8 cellular contexts compared by ENCODE assay signal in genomic region chr14:100645200-100645985, GRCh38. TPM values are rescaled to one million over a fixed set of nuclear protein-coding genes. Genes with fewer than 3 reads are reported as not detected.
A peak's percentile ranks its signal among the peaks of the same experiment; 100 is the strongest.
DNase-seq lines count a peak whose midpoint lies in the region; ATAC-seq and TF ChIP-seq lines count a peak whose summit lies in the region.

No MANE protein-coding gene starts in this region.

- no peaks in the 10 kb centered on the region for H3K9me3 ChIP-seq in DOHH2 (ENCODE audit: control insufficient read depth, insufficient read depth, low read length)

- H3K27ac Mint-ChIP-seq in MCF 10A (ENCODE audit: low read depth, unreplicated experiment) (no peak overlapping the region), immature natural killer cell (no peak overlapping the region)

- H3F3A ChIP-seq in DOHH2 (ENCODE audit: control insufficient read depth, insufficient read depth): no peaks in the 10 kb centered on the region

- H4K20me1 ChIP-seq in DOHH2 (ENCODE audit: control insufficient read depth, insufficient read depth, low read depth, low read length): no peaks in the 10 kb centered on the region

- H3K4me1 Mint-ChIP-seq in MCF 10A (ENCODE audit: insufficient read depth, unreplicated experiment) (peaks cover 5% of the 10 kb centered on the region), immature natural killer cell (peaks cover 49% of the 10 kb centered on the region in 2 donors)

- TF ChIP-seq CTCF in DOHH2 (IDR thresholded peaks at IDR 0.05; ENCODE audit: low read depth, low read length, poor library complexity, severe bottlenecking): peak; percentile 78
- TF ChIP-seq CTCF in VCaP (conservative IDR thresholded peaks at IDR 0.05): peak; percentile 92
- TF ChIP-seq CTCF in MCF 10A (IDR thresholded peaks at IDR 0.05; ENCODE audit: unreplicated experiment): peak; percentile 82

- H3K4me2 ChIP-seq in DOHH2 (ENCODE audit: low read length): no peak overlapping the region

- H3K4me3 ChIP-seq in DOHH2 (ENCODE audit: low read length): no peak overlapping the region

- H3K9me3 Mint-ChIP-seq in MCF 10A (ENCODE audit: unreplicated experiment) (no peaks in the 10 kb centered on the region), immature natural killer cell (no peaks in the 10 kb centered on the region)

- H3K4me3 Mint-ChIP-seq in MCF 10A (ENCODE audit: unreplicated experiment) (no peak overlapping the region), immature natural killer cell (peak overlapping the region; percentile 2 to 43 (median 36))

- ATAC-seq in HG02759 (IDR thresholded peaks at IDR 0.05; ENCODE audit: unreplicated experiment) (peak; percentile 79), GM18519 (IDR thresholded peaks at IDR 0.05; ENCODE audit: low FRiP score, unreplicated experiment) (no peak)

- intact Hi-C loops in MCF 10A (cut with micrococcal nuclease): loop anchor here (1.0 to 10.0 kb wide), 4 partner anchors 121 to 260 kb away; no protein-coding TSS in a partner anchor

- peak; percentile 65 for DNase-seq in NCI-H2196 (lab: John Stamatoyannopoulos, UW; ENCODE audit: unreplicated experiment)
- DNase-seq in MCF 10A (ENCODE audit: unreplicated experiment): peak; percentile 90
- DNase-seq in immature natural killer cell: peak; percentile 74 to 78 (median 76)
- DNase-seq in stimulated activated CD4-positive, alpha-beta T cell treated with anti-CD3 and anti-CD28 coated beads, Interleukin-15, amount 100 ng/mL, for 48 hours (ENCODE audit: low read depth in 2 of 2): peak; percentile 79 to 84

- H3K9me2 ChIP-seq in DOHH2 (replicated peaks; ENCODE audit: control insufficient read depth, low read length): no peaks in the 10 kb centered on the region

- POLR2A ChIA-PET in MCF 10A (lab: Yijun Ruan, JAX): interaction anchor here (0.6 to 1.3 kb wide), 5 partner anchors 11 to 261 kb away, joined by 3 to 15 read pairs (median 5); no protein-coding TSS in a partner anchor

- H3K4me1 ChIP-seq in DOHH2 (ENCODE audit: control insufficient read depth, low read length): peaks cover 4% of the 10 kb centered on the region; the same call in 1 of the 2 replicates

- 0 out of 2 replicates have a peak, but pooled peaks cover 4% of the 10 kb centered on the region for H3K27me3 ChIP-seq in DOHH2 (ENCODE audit: control insufficient read depth, low read length)

- H3K36me3 Mint-ChIP-seq in MCF 10A (ENCODE audit: insufficient read depth, unreplicated experiment) (no peaks in the 10 kb centered on the region), immature natural killer cell (no peaks in the 10 kb centered on the region)

- H3K36me3 ChIP-seq in DOHH2 (ENCODE audit: control insufficient read depth, low read length): no peaks in the 10 kb centered on the region

- CTCF ChIA-PET in MCF 10A (lab: Yijun Ruan, JAX): interaction anchor here (0.6 to 5.6 kb wide), 37 partner anchors 9 to 1945 kb away, joined by 3 to 103 read pairs (median 3); no protein-coding TSS in a partner anchor

- H3K27me3 Mint-ChIP-seq in MCF 10A (ENCODE audit: insufficient read depth, unreplicated experiment): no peaks in the 10 kb centered on the region
- H3K27me3 Mint-ChIP-seq in immature natural killer cell (ENCODE audit: low read depth in 3 of 3): peaks cover 19 to 42% (median 33%) of the 10 kb centered on the region in 3 donors

- H3K27ac ChIP-seq in DOHH2 (ENCODE audit: low read depth, low read length) (no peak overlapping the region), VCaP (peak overlapping the region; percentile 7; the same call in 1 of the 2 replicates)

- H3K79me2 ChIP-seq in DOHH2 (ENCODE audit: control insufficient read depth, low read length): no peaks in the 10 kb centered on the region

- no TSS peak for BruUV-seq in MCF 10A (replicated peaks; lab: Mats Ljungman, UMichigan)

RNA-seq across cellular contexts. Expression of gene BEGAIN, which starts 58.2 kb away (rescaled TPM):
- 3.6 and 7.0 TPM in 2 replicates for total RNA-seq in MCF 10A (2022)
- polyA plus RNA-seq in immature natural killer cell: not detected
